In genomic region chr19:10419200-10419645, GRCh38 we compare ENCODE assay signal across 2 cellular contexts.
TF ChIP-seq lines count a peak whose summit lies in the region.

No MANE protein-coding gene starts in this region.

TF ChIP-seq in SK-N-SH, 30 proteins besides CTCF, POLR2A, EP300 and RAD21:
- no peak for TF ChIP-seq USF1 (IDR thresholded peaks at IDR 0.05; ENCODE audit: borderline replicate concordance, low read depth)
- TF ChIP-seq TAF1 (IDR thresholded peaks at IDR 0.05; ENCODE audit: borderline replicate concordance, low read depth, low read length), result no peak
- TF ChIP-seq CHD2 (IDR thresholded peaks at IDR 0.05; ENCODE audit: low read length, partially characterized antibody), result no peak
- no peak for TF ChIP-seq MXI1 (IDR thresholded peaks at IDR 0.05; ENCODE audit: low read depth, low read length)
- TF ChIP-seq EZH2phosphoT487 (IDR thresholded peaks at IDR 0.05; ENCODE audit: borderline replicate concordance, low read depth), result no peak
- no peak for TF ChIP-seq USF2 (IDR thresholded peaks at IDR 0.05; ENCODE audit: borderline replicate concordance, low read depth, low read length)
- TF ChIP-seq MEF2A (IDR thresholded peaks at IDR 0.05; ENCODE audit: borderline replicate concordance, low read depth), result no peak
- no peak for TF ChIP-seq REST (IDR thresholded peaks at IDR 0.05; ENCODE audit: low read depth, low read length)
- no peak for TF ChIP-seq YY1 (IDR thresholded peaks at IDR 0.05; ENCODE audit: low read depth)
- no peak for TF ChIP-seq POLR2AphosphoS5 (IDR thresholded peaks at IDR 0.05; ENCODE audit: low read depth, low read length)
- no peak for TF ChIP-seq PBX3 (IDR thresholded peaks at IDR 0.05)
TF ChIP-seq in SK-N-SH: peak in this region for 0.

TF ChIP-seq in SK-N-SH treated with all-trans-retinoic acid at 6 μM for 48 hours, 23 proteins besides CTCF, POLR2A, EP300 and RAD21 (continued from another document):
- TF ChIP-seq POU6F1 (CRISPR knock-in tag; IDR thresholded peaks at IDR 0.05; ENCODE audit: borderline replicate concordance, low read depth), result no peak
- no peak for TF ChIP-seq PATZ1 (CRISPR knock-in tag; IDR thresholded peaks at IDR 0.05; ENCODE audit: borderline replicate concordance)
- no peak for TF ChIP-seq BACH2 (CRISPR knock-in tag; IDR thresholded peaks at IDR 0.05; ENCODE audit: borderline replicate concordance)
